In the genomic region with DNA sequence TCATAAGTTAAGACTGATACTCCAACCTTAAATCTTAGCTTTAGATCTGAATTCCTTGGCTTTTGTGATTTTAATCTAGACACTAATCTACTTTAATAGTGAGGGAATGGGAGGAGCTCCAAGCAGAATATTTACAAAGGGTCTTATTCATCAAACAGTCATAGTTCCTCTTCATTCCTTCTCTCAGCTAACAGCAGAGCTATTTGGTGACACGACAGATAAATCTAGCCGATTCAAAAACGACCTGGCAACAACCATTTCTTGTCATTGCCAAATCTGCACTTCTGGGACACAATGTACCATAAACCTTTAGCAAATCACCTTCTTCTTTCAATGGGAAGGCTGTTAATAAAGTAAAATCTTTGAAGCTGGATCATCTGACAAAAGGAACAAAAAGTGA, we compare ENCODE assay signal across 16 cellular contexts. TPM values are rescaled to one million over a fixed set of nuclear protein-coding genes. Genes with fewer than 3 reads are reported as not detected.
"Had no signal": no experiment of that assay in that cellular context is flagged by ENCODE, and none has a peak within 500 bp of the region (broad histone marks: within the 10 kb centered on the region; RNA-seq: fewer than 3 reads in every experiment).

No MANE protein-coding gene starts in this region.

- H3K9me3 ChIP-seq: esophagus muscularis mucosa had no signal

- H3K27ac ChIP-seq: dorsolateral prefrontal cortex, WERI-Rb-1 had no signal

- H3K4me3 ChIP-seq: esophagus muscularis mucosa had no signal

- H3K36me3 ChIP-seq: esophagus muscularis mucosa, WERI-Rb-1 had no signal

- DNase-seq: activated CD4-positive, alpha-beta T cell treated with anti-CD3 and anti-CD28 coated beads for 36 hours; activated CD8-positive, alpha-beta memory T cell treated with anti-CD3 and anti-CD28 coated beads, Interleukin-2, amount 50 U/mL, for 4 hours; activated CD8-positive, alpha-beta T cell treated with anti-CD3 and anti-CD28 coated beads for 36 hours; activated naive CD8-positive, alpha-beta T cell treated with anti-CD3 and anti-CD28 coated beads, Interleukin-2, amount 10 ng/mL, durations not matched to agents 7 days and 5 days; activated T-cell treated with anti-CD3 and anti-CD28 coated beads, Interleukin-2, amount 50 U/mL, for 72 hours; aorta; dorsolateral prefrontal cortex; foreskin fibroblast; head of caudate nucleus; left colon; small intestine; T1000; WERI-Rb-1 had no signal

- H3K4me1 ChIP-seq: esophagus muscularis mucosa had no signal

RNA-seq across cellular contexts. Expression of a gene that starts 52.8 kb away (rescaled TPM):
- total RNA-seq: activated CD4-positive, alpha-beta T cell treated with anti-CD3 and anti-CD28 coated beads for 36 hours; activated CD8-positive, alpha-beta T cell treated with anti-CD3 and anti-CD28 coated beads for 36 hours; activated naive CD8-positive, alpha-beta T cell treated with anti-CD3 and anti-CD28 coated beads, Interleukin-2, amount 10 ng/mL, durations not matched to agents 7 days and 5 days; activated T-cell treated with anti-CD3 and anti-CD28 coated beads, Interleukin-2, amount 50 U/mL, for 72 hours; lung microvascular endothelial cell; osteocyte had no signal
